11 cellular contexts compared by ENCODE assay signal in the genomic region with DNA sequence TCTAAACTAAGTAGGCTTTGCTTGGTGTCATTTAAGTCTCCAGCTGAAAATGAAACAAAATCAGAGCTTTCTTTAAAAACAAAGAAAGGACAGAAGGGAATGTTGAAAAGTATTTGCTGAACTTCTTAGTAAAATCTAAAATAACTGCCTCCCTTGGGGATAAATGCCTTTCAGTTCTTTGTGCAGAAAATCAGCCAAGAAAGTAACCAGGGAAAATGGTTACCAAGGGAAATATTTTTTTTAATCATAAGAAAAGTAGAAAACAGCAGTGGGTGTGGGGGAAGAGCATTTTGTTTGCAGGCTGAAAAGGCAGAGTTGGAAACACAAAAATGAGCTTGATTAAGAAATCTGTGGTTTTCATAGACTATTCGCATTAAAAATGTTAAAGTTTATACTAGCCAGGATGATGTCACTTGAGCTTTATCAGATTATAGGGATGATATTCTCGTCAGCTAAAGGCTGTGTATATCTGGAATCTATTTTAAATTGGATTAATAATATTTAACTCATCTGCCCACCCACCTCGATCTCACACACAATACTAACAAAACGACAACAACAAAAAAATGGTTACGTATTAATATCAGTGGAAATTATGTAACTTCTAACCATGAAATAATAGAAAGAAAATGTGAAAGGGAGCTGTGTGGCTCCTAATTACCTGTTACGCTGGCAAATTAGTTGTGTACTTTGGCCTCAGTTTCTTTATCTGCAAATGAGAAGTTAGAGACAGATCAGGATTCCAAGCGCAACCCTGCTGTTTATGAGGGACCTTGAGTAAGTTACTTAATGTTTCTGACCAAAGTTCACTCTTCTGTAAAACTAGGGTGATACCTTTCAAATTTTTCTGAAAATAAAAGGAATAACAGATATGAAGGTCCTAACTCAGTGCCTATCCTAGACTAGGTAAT. TPM values are rescaled to one million over a fixed set of nuclear protein-coding genes. Genes with fewer than 3 reads are reported as not detected.
DNase-seq lines count a peak whose midpoint lies in the region; ATAC-seq and TF ChIP-seq lines count a peak whose summit lies in the region.
"Had no signal": no experiment of that assay in that cellular context is flagged by ENCODE, and none has a peak within 500 bp of the region (broad histone marks: within the 10 kb centered on the region; RNA-seq: fewer than 3 reads in every experiment).

Gene ECM2 (minus strand): TSS at position 51 of the 911 bp plus-strand sequence. CDS start 13,124 bp downstream, outside the sequence.

- no TSS peak for BruUV-seq in mammary epithelial cell (replicated peaks; lab: Mats Ljungman, UMichigan)

- dilution Hi-C loops in mammary epithelial cell (cut with HindIII; ENCODE audit: low sequenced_read_pairs) = no loop called here

- no peaks in the 10 kb centered on the region for H4K20me1 ChIP-seq in GM23248 (ENCODE audit: insufficient read depth)
- H4K20me1 ChIP-seq in mammary epithelial cell (ENCODE audit: insufficient read depth, low read length) = no peaks in the 10 kb centered on the region

- TF ChIP-seq CTCF in mammary epithelial cell (conservative IDR thresholded peaks at IDR 0.05 in 1 of 2, IDR thresholded peaks at IDR 0.05 in 1 of 2; ENCODE audit: extremely low read depth in 1 of 2, insufficient read depth in 1 of 2, low read depth in 1 of 2, low read length in 2 of 2) (no peak), liver (IDR thresholded peaks at IDR 0.05; ENCODE audit: low read depth, low read length, missing input control) (no peak)

- no peaks in the 10 kb centered on the region for H3K9me2 ChIP-seq in GM23248 (ENCODE audit: insufficient read depth)

- H3K27me3 ChIP-seq in GM23248 (replicated peaks; ENCODE audit: insufficient read depth) (no peaks in the 10 kb centered on the region), mammary epithelial cell (ENCODE audit: insufficient read depth, low read length) (no peaks in the 10 kb centered on the region), liver (ENCODE audit: control insufficient read depth in 4 of 4, insufficient read depth in 4 of 4, low read length in 3 of 4) (no peaks in the 10 kb centered on the region), stomach smooth muscle (ENCODE audit: control insufficient read depth in 1 of 2, insufficient read depth in 2 of 2, low read length in 2 of 2) (no peaks in the 10 kb centered on the region)

- intact Hi-C loops in mammary epithelial cell (cut with micrococcal nuclease) = loop anchor here (5.0 kb wide), 1 partner anchor 209 kb away; the partner anchor contains the start of genes CENPP and NOL8
- intact Hi-C loops in activated T-helper 2 cell treated with anti-CD3 and anti-CD28 coated beads, Interferon-gamma antibody, Interleukin-2, Interleukin-4, amounts not matched to agents 10 μg/mL and 5 μg/mL and 100 μg/mL, durations not matched to agents 14 hours and 24 hours and 36 hours (cut with micrococcal nuclease) = no loop called here

- H3K79me2 ChIP-seq in GM23248 (ENCODE audit: insufficient read depth) (no peaks in the 10 kb centered on the region), mammary epithelial cell (ENCODE audit: insufficient read depth, low read length) (no peaks in the 10 kb centered on the region)

- H3K4me1 Mint-ChIP-seq in activated T-helper 2 cell treated with anti-CD3 and anti-CD28 coated beads, Interferon-gamma antibody, Interleukin-2, Interleukin-4, amounts not matched to agents 10 μg/mL and 5 μg/mL and 100 μg/mL, durations not matched to agents 14 hours and 24 hours and 36 hours (ENCODE audit: low read depth) = peaks cover 8% of the 10 kb centered on the region
- H3K4me1 Mint-ChIP-seq: activated naive CD4-positive, alpha-beta T cell treated with anti-CD3 and anti-CD28 coated beads, Interleukin-2, amount 50 U/mL, for 24 hours had no signal

- H3K9me3 ChIP-seq in GM23248 (ENCODE audit: low read depth) (peaks cover 2% of the 10 kb centered on the region), mammary epithelial cell (replicated peaks; ENCODE audit: insufficient read depth, low read length) (no peaks in the 10 kb centered on the region), liver (ENCODE audit: control insufficient read depth in 4 of 4, low read length in 3 of 4) (no peaks in the 10 kb centered on the region), stomach smooth muscle (ENCODE audit: control insufficient read depth in 2 of 2, low read length in 2 of 2) (no peaks in the 10 kb centered on the region)

- peak within 1 kb of the TSS; percentile 77 for H3K9ac ChIP-seq in GM23248
- H3K9ac ChIP-seq in mammary epithelial cell (ENCODE audit: insufficient read depth, low read length) = no peak within 1 kb of the TSS
- peak within 1 kb of the TSS; percentile 83 to 95 for H3K9ac ChIP-seq in liver (ENCODE audit: low read depth in 1 of 2, low read length in 2 of 2)
- peak within 1 kb of the TSS in 1 of 2 donors; percentile 14 for H3K9ac ChIP-seq in stomach smooth muscle (ENCODE audit: low read length in 2 of 2)

- in situ Hi-C loops in GM23248 (cut with MboI) (no loop called here), mammary epithelial cell (cut with MboI; ENCODE audit: low sequenced_read_pairs in 2 of 2) (no loop called here)

- CTCF ChIA-PET in mammary epithelial cell (lab: Charles Lee; ENCODE audit: low non-redundant PET) = interaction anchor here (0.7 kb wide), 1 partner anchor 251 kb away, joined by 3 read pairs; no protein-coding TSS in a partner anchor

- H3K4me2 ChIP-seq in GM23248 (ENCODE audit: unreplicated experiment) (peak within 1 kb of the TSS; percentile 98), mammary epithelial cell (ENCODE audit: insufficient read depth, low read depth, low read length) (peak within 1 kb of the TSS; percentile 55)

- no peaks in the 10 kb centered on the region for H3K9me3 Mint-ChIP-seq in activated T-helper 2 cell treated with anti-CD3 and anti-CD28 coated beads, Interferon-gamma antibody, Interleukin-2, Interleukin-4, amounts not matched to agents 10 μg/mL and 5 μg/mL and 100 μg/mL, durations not matched to agents 14 hours and 24 hours and 36 hours
- H3K9me3 Mint-ChIP-seq: activated naive CD4-positive, alpha-beta T cell treated with anti-CD3 and anti-CD28 coated beads, Interleukin-2, amount 50 U/mL, for 24 hours had no signal

- no peak for TF ChIP-seq RAD21 in liver (IDR thresholded peaks at IDR 0.05)

- H3K4me3 ChIP-seq in GM23248 (peak within 1 kb of the TSS; percentile 68), mammary epithelial cell (replicated peaks in 1 of 3; ENCODE audit: insufficient read depth in 1 of 3, low read depth in 2 of 3, low read length in 3 of 3) (peak within 1 kb of the TSS in 1 of 3 experiments; percentile 16), liver (ENCODE audit: low read depth in 1 of 3, low read length in 3 of 3) (peak within 1 kb of the TSS; percentile 26 to 54 (median 44)), stomach smooth muscle (ENCODE audit: low read length in 2 of 2) (peak within 1 kb of the TSS; percentile 56 to 61)

- no peaks in the 10 kb centered on the region for H3K36me3 ChIP-seq in GM23248 (ENCODE audit: low read depth)
- no peaks in the 10 kb centered on the region for H3K36me3 ChIP-seq in mammary epithelial cell (ENCODE audit: insufficient read depth, low read length)
- no peaks in the 10 kb centered on the region for H3K36me3 ChIP-seq in liver (ENCODE audit: control insufficient read depth in 4 of 4, insufficient read depth in 3 of 4, low read depth in 1 of 4, low read length in 3 of 4)
- H3K36me3 ChIP-seq in stomach smooth muscle (ENCODE audit: control insufficient read depth in 2 of 2, insufficient read depth in 2 of 2, low read length in 2 of 2) = no peaks in the 10 kb centered on the region

- H3F3A ChIP-seq in GM23248 (ENCODE audit: insufficient read depth) = peaks cover 4% of the 10 kb centered on the region; the same call in 1 of the 2 replicates

- H3K27me3 Mint-ChIP-seq in activated T-helper 2 cell treated with anti-CD3 and anti-CD28 coated beads, Interferon-gamma antibody, Interleukin-2, Interleukin-4, amounts not matched to agents 10 μg/mL and 5 μg/mL and 100 μg/mL, durations not matched to agents 14 hours and 24 hours and 36 hours (ENCODE audit: low read depth) = no peaks in the 10 kb centered on the region
- H3K27me3 Mint-ChIP-seq: activated naive CD4-positive, alpha-beta T cell treated with anti-CD3 and anti-CD28 coated beads, Interleukin-2, amount 50 U/mL, for 24 hours had no signal

- no peaks in the 10 kb centered on the region for H3K36me3 Mint-ChIP-seq in activated T-helper 2 cell treated with anti-CD3 and anti-CD28 coated beads, Interferon-gamma antibody, Interleukin-2, Interleukin-4, amounts not matched to agents 10 μg/mL and 5 μg/mL and 100 μg/mL, durations not matched to agents 14 hours and 24 hours and 36 hours (ENCODE audit: low read depth)

- H3K27ac Mint-ChIP-seq in activated T-helper 2 cell treated with anti-CD3 and anti-CD28 coated beads, Interferon-gamma antibody, Interleukin-2, Interleukin-4, amounts not matched to agents 10 μg/mL and 5 μg/mL and 100 μg/mL, durations not matched to agents 14 hours and 24 hours and 36 hours = no peak within 1 kb of the TSS
- H3K27ac Mint-ChIP-seq: activated naive CD4-positive, alpha-beta T cell treated with anti-CD3 and anti-CD28 coated beads, Interleukin-2, amount 50 U/mL, for 24 hours had no signal

- peak within 1 kb of the TSS; percentile 71 for H3K27ac ChIP-seq in GM23248
- H3K27ac ChIP-seq in mammary epithelial cell (ENCODE audit: insufficient read depth, low read depth, low read length) = no peak within 1 kb of the TSS
- peak within 1 kb of the TSS; percentile 91 to 93 for H3K27ac ChIP-seq in liver (ENCODE audit: low read depth in 1 of 2, low read length in 2 of 2)
- peak within 1 kb of the TSS; percentile 42 for H3K27ac ChIP-seq in stomach smooth muscle (ENCODE audit: low read length)

- DNase-seq in GM23248 = peak; percentile 77
- DNase-seq in mammary epithelial cell = no peak
- no peak for DNase-seq in activated T-helper 2 cell treated with anti-CD3 and anti-CD28 coated beads, Interferon-gamma antibody, Interleukin-2, Interleukin-4, amounts not matched to agents 10 μg/mL and 5 μg/mL and 100 μg/mL, durations not matched to agents 14 hours and 24 hours and 36 hours (ENCODE audit: low spot score)
- no peak for DNase-seq in nucleus accumbens (lab: John Stamatoyannopoulos, UW)
- DNase-seq in NCI-H2107 treated with DMSO at 0.1 percent for 48 hours (lab: John Stamatoyannopoulos, UW; ENCODE audit: unreplicated experiment) = no peak
- DNase-seq: NCI-H1417, T1000 had no signal

- peaks cover 9% of the 10 kb centered on the region for H3K4me1 ChIP-seq in GM23248 (ENCODE audit: insufficient read depth)
- H3K4me1 ChIP-seq in mammary epithelial cell (ENCODE audit: insufficient read depth, low read length) = no peaks in the 10 kb centered on the region
- H3K4me1 ChIP-seq in liver (ENCODE audit: control insufficient read depth in 4 of 4, insufficient read depth in 4 of 4, low read length in 3 of 4) = peaks cover 0 to 18% (median 8%) of the 10 kb centered on the region in 4 donors
- no peaks in the 10 kb centered on the region for H3K4me1 ChIP-seq in stomach smooth muscle (ENCODE audit: control insufficient read depth, insufficient read depth, low read length)

- no peak within 1 kb of the TSS for H3K4me3 Mint-ChIP-seq in activated T-helper 2 cell treated with anti-CD3 and anti-CD28 coated beads, Interferon-gamma antibody, Interleukin-2, Interleukin-4, amounts not matched to agents 10 μg/mL and 5 μg/mL and 100 μg/mL, durations not matched to agents 14 hours and 24 hours and 36 hours (ENCODE audit: low read depth)
- H3K4me3 Mint-ChIP-seq: activated naive CD4-positive, alpha-beta T cell treated with anti-CD3 and anti-CD28 coated beads, Interleukin-2, amount 50 U/mL, for 24 hours had no signal

- H2AFZ ChIP-seq in GM23248 = peak within 1 kb of the TSS; percentile 81
- H2AFZ ChIP-seq in mammary epithelial cell (ENCODE audit: low read depth, low read length) = peak within 1 kb of the TSS; percentile 71

- ATAC-seq in HG02588 (IDR thresholded peaks at IDR 0.05; ENCODE audit: unreplicated experiment) = no peak

- WGBS in GM23248 (ENCODE audit: low coverage in 1 of 2, low lambda C conversion rate in 2 of 2, missing lambda C conversion rate in 2 of 2), 2 experiments = 4 to 5% methylated on average over 7 of the region's 7 CpGs
- 51% methylated on average over 7 of the region's 7 CpGs for WGBS in mammary epithelial cell (ENCODE audit: low coverage, missing lambda C conversion rate)
- 29% methylated on average over 7 of the region's 7 CpGs for WGBS in liver

RNA-seq across cellular contexts. Expression of gene ECM2, which starts in this region (rescaled TPM):
- total RNA-seq in GM23248 (2014; rRNA removed; shearing (Covaris generic)) = 4.5 and 5.4 TPM in 2 replicates
- polyA plus RNA-seq in GM23248 (2016; fragmentation: Nextera tagmentation; extraction: Ambion mirVana) = 2.4 and 2.8 TPM in 2 replicates
- 1 to 10 TPM; 1.3 to 2.1 TPM for total RNA-seq in mammary epithelial cell
- polyA plus RNA-seq in mammary epithelial cell = 0.56 TPM
- polyA minus RNA-seq in mammary epithelial cell = not detected
- total RNA-seq in liver = 10 to 100 TPM; 16.5 to 42.0 TPM
- polyA plus RNA-seq in liver = 10 to 100 TPM; 11.6 to 14.1 TPM
- not detected in 2 replicates for total RNA-seq in activated T-helper 2 cell treated with anti-CD3 and anti-CD28 coated beads, Interferon-gamma antibody, Interleukin-2, Interleukin-4, amounts not matched to agents 10 μg/mL and 5 μg/mL and 100 μg/mL, durations not matched to agents 14 hours and 24 hours and 36 hours
